Comparison of ENCODE assay signal across 8 cellular contexts in genomic region chr1:94237291-94238226, GRCh38. TPM values are rescaled to one million over a fixed set of nuclear protein-coding genes. Genes with fewer than 3 reads are reported as not detected.
DNase-seq lines count a peak whose midpoint lies in the region; ATAC-seq, FAIRE-seq and TF ChIP-seq lines count a peak whose summit lies in the region.

A gene with protein sequence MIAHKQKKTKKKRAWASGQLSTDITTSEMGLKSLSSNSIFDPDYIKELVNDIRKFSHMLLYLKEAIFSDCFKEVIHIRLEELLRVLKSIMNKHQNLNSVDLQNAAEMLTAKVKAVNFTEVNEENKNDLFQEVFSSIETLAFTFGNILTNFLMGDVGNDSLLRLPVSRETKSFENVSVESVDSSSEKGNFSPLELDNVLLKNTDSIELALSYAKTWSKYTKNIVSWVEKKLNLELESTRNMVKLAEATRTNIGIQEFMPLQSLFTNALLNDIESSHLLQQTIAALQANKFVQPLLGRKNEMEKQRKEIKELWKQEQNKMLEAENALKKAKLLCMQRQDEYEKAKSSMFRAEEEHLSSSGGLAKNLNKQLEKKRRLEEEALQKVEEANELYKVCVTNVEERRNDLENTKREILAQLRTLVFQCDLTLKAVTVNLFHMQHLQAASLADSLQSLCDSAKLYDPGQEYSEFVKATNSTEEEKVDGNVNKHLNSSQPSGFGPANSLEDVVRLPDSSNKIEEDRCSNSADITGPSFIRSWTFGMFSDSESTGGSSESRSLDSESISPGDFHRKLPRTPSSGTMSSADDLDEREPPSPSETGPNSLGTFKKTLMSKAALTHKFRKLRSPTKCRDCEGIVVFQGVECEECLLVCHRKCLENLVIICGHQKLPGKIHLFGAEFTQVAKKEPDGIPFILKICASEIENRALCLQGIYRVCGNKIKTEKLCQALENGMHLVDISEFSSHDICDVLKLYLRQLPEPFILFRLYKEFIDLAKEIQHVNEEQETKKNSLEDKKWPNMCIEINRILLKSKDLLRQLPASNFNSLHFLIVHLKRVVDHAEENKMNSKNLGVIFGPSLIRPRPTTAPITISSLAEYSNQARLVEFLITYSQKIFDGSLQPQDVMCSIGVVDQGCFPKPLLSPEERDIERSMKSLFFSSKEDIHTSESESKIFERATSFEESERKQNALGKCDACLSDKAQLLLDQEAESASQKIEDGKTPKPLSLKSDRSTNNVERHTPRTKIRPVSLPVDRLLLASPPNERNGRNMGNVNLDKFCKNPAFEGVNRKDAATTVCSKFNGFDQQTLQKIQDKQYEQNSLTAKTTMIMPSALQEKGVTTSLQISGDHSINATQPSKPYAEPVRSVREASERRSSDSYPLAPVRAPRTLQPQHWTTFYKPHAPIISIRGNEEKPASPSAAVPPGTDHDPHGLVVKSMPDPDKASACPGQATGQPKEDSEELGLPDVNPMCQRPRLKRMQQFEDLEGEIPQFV (minus strand): TSS chr1:94237584. CDS start chr1:94231611, 5,973 bp downstream.

- H2AFZ ChIP-seq in PC-3 (ENCODE audit: low read length) = no peak within 1 kb of the TSS

- peaks cover 5% of the 10 kb centered on the region for H3F3A ChIP-seq in PC-3 (ENCODE audit: low read length, unreplicated experiment)

- peak within 1 kb of the TSS; percentile 84 for H3K4me2 ChIP-seq in PC-3 (ENCODE audit: low read length)

- peak; percentile 89 for DNase-seq in BE2C
- peak; percentile 19 for DNase-seq in GM19239 (ENCODE audit: insufficient read length, low spot score)
- DNase-seq in PC-3 = peak; percentile 94
- DNase-seq in activated naive CD8-positive, alpha-beta T cell treated with anti-CD3 and anti-CD28 coated beads, Interleukin-2, amount 10 ng/mL, durations not matched to agents 7 days and 5 days = peak; percentile 72
- peak; percentile 91 for DNase-seq in Right ventricle myocardium superior
- DNase-seq in pancreas = peak; percentile 84 to 97 (median 91)
- peak; percentile 86 to 94 for DNase-seq in aorta

- H3K36me3 ChIP-seq in BE2C (no peaks in the 10 kb centered on the region; the same call in 1 of the 2 replicates), PC-3 (ENCODE audit: low read depth, low read length) (peaks cover 36% of the 10 kb centered on the region), pancreas (no peaks in the 10 kb centered on the region), aorta (ENCODE audit: control insufficient read depth in 1 of 2, insufficient read depth in 2 of 2, low read length in 1 of 2) (no peaks in the 10 kb centered on the region)

- ATAC-seq in HG03432 (IDR thresholded peaks at IDR 0.05; ENCODE audit: unreplicated experiment) (peak; percentile 95), PC-3 (peak; percentile 72), Right ventricle myocardium superior (ENCODE audit: poor library complexity) (peak; percentile 97), pancreas (peak; percentile 95 to 98 (median 98)), aorta (ENCODE audit: low FRiP score) (peak; percentile 95)
- ATAC-seq in activated naive CD8-positive, alpha-beta T cell treated with anti-CD3 and anti-CD28 coated beads, Interleukin-2, amount 10 ng/mL, durations not matched to agents 7 days and 5 days (ENCODE audit: low read depth) = peak; percentile 78

- H3K9me3 ChIP-seq in BE2C (no peaks in the 10 kb centered on the region), PC-3 (ENCODE audit: low read length) (no peaks in the 10 kb centered on the region), pancreas (no peaks in the 10 kb centered on the region), aorta (ENCODE audit: control insufficient read depth, low read length) (no peaks in the 10 kb centered on the region)

- no peaks in the 10 kb centered on the region for H3K9me2 ChIP-seq in PC-3 (replicated peaks; ENCODE audit: low read length)

- peaks cover 10% of the 10 kb centered on the region for H3K4me1 Mint-ChIP-seq in activated naive CD8-positive, alpha-beta T cell treated with anti-CD3 and anti-CD28 coated beads, Interleukin-2, amount 10 ng/mL, durations not matched to agents 7 days and 5 days

- 2 to 3% methylated on average over 76 to 88 of the region's 88 CpGs for WGBS in pancreas, 2 donors
- WGBS in aorta, 2 donors = 4 to 5% methylated on average over 62 to 88 of the region's 88 CpGs

- peak within 1 kb of the TSS; percentile 50 for H3K4me3 Mint-ChIP-seq in activated naive CD8-positive, alpha-beta T cell treated with anti-CD3 and anti-CD28 coated beads, Interleukin-2, amount 10 ng/mL, durations not matched to agents 7 days and 5 days

- no peaks in the 10 kb centered on the region for H3K36me3 Mint-ChIP-seq in activated naive CD8-positive, alpha-beta T cell treated with anti-CD3 and anti-CD28 coated beads, Interleukin-2, amount 10 ng/mL, durations not matched to agents 7 days and 5 days

- peak within 1 kb of the TSS; percentile 71 for H3K4me3 ChIP-seq in BE2C (ENCODE audit: low read depth, low read length)
- H3K4me3 ChIP-seq in PC-3 (ENCODE audit: low read length) = peak within 1 kb of the TSS; percentile 96
- peak within 1 kb of the TSS; percentile 80 to 89 (median 88) for H3K4me3 ChIP-seq in pancreas
- peak within 1 kb of the TSS; percentile 45 to 60 for H3K4me3 ChIP-seq in aorta (ENCODE audit: low read length in 2 of 2)

- FAIRE-seq in GM19239 (lab: Jason Lieb, UNC) = no peak
- FAIRE-seq in pancreas (lab: Jason Lieb, UNC) = no peak

- peak within 1 kb of the TSS; percentile 92 for H3K9ac ChIP-seq in PC-3 (ENCODE audit: low read length)

- H3K79me2 ChIP-seq in PC-3 (ENCODE audit: low read length) = peaks cover 99% of the 10 kb centered on the region

- intact Hi-C loops in PC-3 (cut with micrococcal nuclease) = loop anchor here (1.0 to 10.0 kb wide), 3 partner anchors 87 to 177 kb away; partner anchors contain the start of gene ABCD3
- intact Hi-C loops in Right ventricle myocardium superior (cut with DNase I) = no loop called here
- intact Hi-C loops in pancreas (cut with DNase I) = loop anchor here in 1 of 3 donors (10.0 kb wide), 1 partner anchor 87 kb away; no protein-coding TSS in a partner anchor
- intact Hi-C loops in aorta (cut with DNase I) = loop anchor here (2.0 to 5.0 kb wide), 3 partner anchors 90 to 190 kb away; no protein-coding TSS in a partner anchor

- peaks cover 82% of the 10 kb centered on the region for H3K27me3 Mint-ChIP-seq in activated naive CD8-positive, alpha-beta T cell treated with anti-CD3 and anti-CD28 coated beads, Interleukin-2, amount 10 ng/mL, durations not matched to agents 7 days and 5 days

- H4K20me1 ChIP-seq in PC-3 (ENCODE audit: low read length) = peaks cover 52% of the 10 kb centered on the region

- H3K4me1 ChIP-seq in BE2C = no peaks in the 10 kb centered on the region
- H3K4me1 ChIP-seq in PC-3 (ENCODE audit: insufficient read depth, low read length) = peaks cover 64% of the 10 kb centered on the region
- peaks cover 0 to 7% (median 0%) of the 10 kb centered on the region in 3 donors for H3K4me1 ChIP-seq in pancreas
- peaks cover 0 to 3% of the 10 kb centered on the region in 2 donors for H3K4me1 ChIP-seq in aorta (ENCODE audit: control insufficient read depth in 1 of 2, insufficient read depth in 2 of 2, low read length in 2 of 2)

- BruUV-seq in PC-3 (replicated peaks; lab: Mats Ljungman, UMichigan) = TSS peak; percentile 71

- H3K27me3 ChIP-seq in BE2C (no peaks in the 10 kb centered on the region), PC-3 (ENCODE audit: low read length) (no peaks in the 10 kb centered on the region), pancreas (no peaks in the 10 kb centered on the region), aorta (ENCODE audit: control insufficient read depth in 1 of 2, insufficient read depth in 2 of 2, low read length in 1 of 2) (peaks cover 0 to 2% of the 10 kb centered on the region in 2 donors)

- TF ChIP-seq CTCF in BE2C (IDR thresholded peaks at IDR 0.05; ENCODE audit: low read depth, low read length) (0 out of 2 replicates have a peak, but pooled peaks have one; percentile 2), PC-3 (conservative IDR thresholded peaks at IDR 0.05; ENCODE audit: low read depth, low read length) (no peak), pancreas (IDR thresholded peaks at IDR 0.05) (no peak)

- H3K9me3 Mint-ChIP-seq in activated naive CD8-positive, alpha-beta T cell treated with anti-CD3 and anti-CD28 coated beads, Interleukin-2, amount 10 ng/mL, durations not matched to agents 7 days and 5 days = peaks cover 3% of the 10 kb centered on the region

- POLR2A ChIA-PET in PC-3 (lab: Charles Lee; ENCODE audit: unreplicated experiment) = interaction anchor here (0.5 to 1.4 kb wide), 17 partner anchors 9 to 1113 kb away, joined by 3 to 24 read pairs (median 6); no protein-coding TSS in a partner anchor
- POLR2A ChIA-PET in activated naive CD8-positive, alpha-beta T cell treated with anti-CD3 and anti-CD28 coated beads, Interleukin-2, amount 10 ng/mL, durations not matched to agents 7 days and 5 days (lab: Charles Lee) = no interaction called here

- H3K27ac ChIP-seq in PC-3 (ENCODE audit: low read length) (peak within 1 kb of the TSS; percentile 77), pancreas (peak within 1 kb of the TSS; percentile 73 to 91 (median 84)), aorta (ENCODE audit: low read depth in 1 of 2, low read length in 2 of 2) (peak within 1 kb of the TSS in 1 of 2 donors; percentile 73)

- H3K27ac Mint-ChIP-seq in activated naive CD8-positive, alpha-beta T cell treated with anti-CD3 and anti-CD28 coated beads, Interleukin-2, amount 10 ng/mL, durations not matched to agents 7 days and 5 days = no peak within 1 kb of the TSS

- CTCF ChIA-PET in PC-3 (lab: Charles Lee) = interaction anchor here (0.8 to 1.1 kb wide), 3 partner anchors 95 to 198 kb away, joined by 3 to 4 read pairs (median 3); no protein-coding TSS in a partner anchor

RNA-seq across cellular contexts. Expression of the gene that starts here (rescaled TPM):
- polyA plus RNA-seq in BE2C (2012; ENCODE audit: insufficient read depth, insufficient read length, low read depth) = 0.22 TPM
- total RNA-seq in PC-3 (2014; rRNA removed) (161 and 166 TPM in 2 replicates), Right ventricle myocardium superior (27.5 TPM), pancreas (10 to 100 TPM in 2 of 6 donors, 1 to 10 TPM in 4; 7.5 to 15.8 (median 9.7) TPM), aorta (10 to 100 TPM; 40.1 to 65.4 TPM)
- total RNA-seq in activated naive CD8-positive, alpha-beta T cell treated with anti-CD3 and anti-CD28 coated beads, Interleukin-2, amount 10 ng/mL, durations not matched to agents 7 days and 5 days = not detected
- polyA plus RNA-seq in pancreas (1 to 10 TPM; 5.1 to 10.0 TPM), aorta (10 to 100 TPM in 1 of 2 donors, 1 to 10 TPM in 1; 6.8 to 18.8 TPM)

Comparison
In these comparisons a context has a peak if more than half of its experiments do, and no peak if none do; other contexts are left out.
1. RNA of the gene that starts here (total RNA-seq): 161 to 166 TPM in PC-3, 40.1 to 65.4 TPM in aorta, 27.5 TPM in Right ventricle myocardium superior (single experiment) and 7.5 to 15.8 TPM in pancreas; not detected in activated naive CD8-positive, alpha-beta T cell treated with anti-CD3 and anti-CD28 coated beads, Interleukin-2, amount 10 ng/mL, durations not matched to agents 7 days and 5 days; every median in the first group is over 4 times any median in the second.
2. Peak in DNase-seq and ATAC-seq in activated naive CD8-positive, alpha-beta T cell treated with anti-CD3 and anti-CD28 coated beads, Interleukin-2, amount 10 ng/mL, durations not matched to agents 7 days and 5 days; RNA of the gene not detected or under 1 TPM.
3. DNase-seq: peak in every context shown above with its lines; median percentile 94 in PC-3; 91 in Right ventricle myocardium superior; 91 in pancreas; 90 in aorta; 89 in BE2C; 72 in activated naive CD8-positive, alpha-beta T cell treated with anti-CD3 and anti-CD28 coated beads, Interleukin-2, amount 10 ng/mL, durations not matched to agents 7 days and 5 days; 19 in GM19239.
4. Peak in every context shown above with its lines, with median percentiles within 50 percentile points of each other: H3K4me3 ChIP-seq and ATAC-seq.